ENCODE assay signal across 9 cellular contexts in genomic region chr1:54153548-54154439, GRCh38. TPM values are rescaled to one million over a fixed set of nuclear protein-coding genes. Genes with fewer than 3 reads are reported as not detected.
DNase-seq lines count a peak whose midpoint lies in the region; ATAC-seq and TF ChIP-seq lines count a peak whose summit lies in the region.
"Had no signal": no experiment of that assay in that cellular context is flagged by ENCODE, and none has a peak within 500 bp of the region (broad histone marks: within the 10 kb centered on the region; RNA-seq: fewer than 3 reads in every experiment).

No MANE protein-coding gene starts in this region.

- H3K9me3 ChIP-seq in right lobe of liver, result no peaks in the 10 kb centered on the region

- H3K79me2 ChIP-seq in ACC112 (ENCODE audit: control insufficient read depth, insufficient read depth, low read length, unreplicated experiment), result no peaks in the 10 kb centered on the region

- H3K27ac ChIP-seq in ACC112 (ENCODE audit: low read depth, low read length) (no peak overlapping the region; the same call in 1 of the 2 replicates), brain microvascular endothelial cell (no peak overlapping the region), right lobe of liver (no peak overlapping the region)

- peak overlapping the region; percentile 56 for H3K4me3 ChIP-seq in ACC112 (ENCODE audit: low read depth, low read length)
- H3K4me3 ChIP-seq in LNCaP clone FGC (ENCODE audit: low read depth, low read length), result no peak overlapping the region
- no peak overlapping the region for H3K4me3 ChIP-seq in brain microvascular endothelial cell (ENCODE audit: low read depth, low read length)
- no peak overlapping the region for H3K4me3 ChIP-seq in right lobe of liver

- H2AFZ ChIP-seq in ACC112 (ENCODE audit: low read length, unreplicated experiment), result peak overlapping the region; percentile 4

- in situ Hi-C loops in brain microvascular endothelial cell (cut with HindIII; ENCODE audit: low pct_ligation_motif_present, low sequenced_read_pairs), result no loop called here

- intact Hi-C loops in right lobe of liver (cut with DNase I), result no loop called here

- no peak for TF ChIP-seq POLR2A in right lobe of liver (IDR thresholded peaks at IDR 0.05)

- no peaks in the 10 kb centered on the region for H3K27me3 ChIP-seq in ACC112 (ENCODE audit: insufficient read depth, low read length)
- H3K27me3 ChIP-seq in brain microvascular endothelial cell (replicated peaks), result no peaks in the 10 kb centered on the region
- H3K27me3 ChIP-seq in right lobe of liver, result no peaks in the 10 kb centered on the region

- DNase-seq in LNCaP clone FGC (ENCODE audit: low read depth) (peak; percentile 50), brain microvascular endothelial cell (peak; percentile 55), right lobe of liver (peak; percentile 71 to 90 (median 81))
- no peak for DNase-seq in central memory CD4-positive, alpha-beta T cell
- DNase-seq in stimulated activated CD8-positive, alpha-beta memory T cell treated with anti-CD3 and anti-CD28 coated beads, Interleukin-4, amount 100 ng/mL, for 48 hours, result no peak
- DNase-seq: COR-L47 had no signal

- H3K4me1 ChIP-seq in ACC112 (ENCODE audit: control insufficient read depth, insufficient read depth, low read length, unreplicated experiment) (peaks cover 21% of the 10 kb centered on the region), right lobe of liver (peaks cover 0 to 11% (median 4%) of the 10 kb centered on the region in 4 donors)

- H3K36me3 ChIP-seq in ACC112 (ENCODE audit: insufficient read depth, low read length) (no peaks in the 10 kb centered on the region), brain microvascular endothelial cell (replicated peaks) (no peaks in the 10 kb centered on the region), right lobe of liver (no peaks in the 10 kb centered on the region)

- ATAC-seq in right lobe of liver (peak; percentile 96 to 98 (median 98)), GM21515 (IDR thresholded peaks at IDR 0.05; ENCODE audit: unreplicated experiment) (no peak), GM19023 (IDR thresholded peaks at IDR 0.05; ENCODE audit: unreplicated experiment) (no peak)

- TF ChIP-seq CTCF in LNCaP clone FGC (IDR thresholded peaks at IDR 0.05; ENCODE audit: control insufficient read depth, extremely low read depth, insufficient read depth) (no peak), brain microvascular endothelial cell (IDR thresholded peaks at IDR 0.05; ENCODE audit: low read depth, low read length, missing control alignments) (no peak), right lobe of liver (IDR thresholded peaks at IDR 0.05) (no peak)

- WGBS in right lobe of liver (ENCODE audit: insufficient coverage, low coverage, low lambda C conversion rate, missing lambda C conversion rate), result 27% methylated on average over 16 of the region's 19 CpGs

RNA-seq across cellular contexts. Expression of gene CDCP2, which starts 1.0 kb away (rescaled TPM):
- total RNA-seq in right lobe of liver, result not detected

RNA-seq across cellular contexts. Expression of gene CYB5RL, which starts 46.0 kb away (rescaled TPM):
- total RNA-seq in right lobe of liver, result 1 to 10 TPM; 2.5 to 4.6 (median 3.0) TPM

RNA-seq across cellular contexts. Expression of gene MRPL37, which starts 46.2 kb away (rescaled TPM):
- total RNA-seq in right lobe of liver, result 100 to 1,000 TPM in 1 of 6 experiments, 10 to 100 TPM in 5; 56.2 to 108 (median 73.4) TPM

Comparison
In these comparisons a context has a peak if more than half of its experiments do, and no peak if none do; other contexts are left out.
1. DNase-seq: peak in LNCaP clone FGC (single experiment), brain microvascular endothelial cell (single experiment) and right lobe of liver (3 of 3); none in central memory CD4-positive, alpha-beta T cell (single experiment) and stimulated activated CD8-positive, alpha-beta memory T cell treated with anti-CD3 and anti-CD28 coated beads, Interleukin-4, amount 100 ng/mL, for 48 hours (single experiment).
2. ATAC-seq: peak in right lobe of liver (4 of 4); none in GM21515 (single experiment) and GM19023 (single experiment).